16 cellular contexts compared by ENCODE assay signal in genomic region chr2:121049141-121049540, GRCh38.
A peak's percentile ranks its signal among the peaks of the same experiment; 100 is the strongest.
DNase-seq lines count a peak whose midpoint lies in the region; ATAC-seq and TF ChIP-seq lines count a peak whose summit lies in the region.
"Had no signal": no experiment of that assay in that cellular context is flagged by ENCODE, and none has a peak within 500 bp of the region (broad histone marks: within the 10 kb centered on the region; RNA-seq: fewer than 3 reads in every experiment).

No MANE protein-coding gene starts in this region.

- H4K20me1 ChIP-seq in neural progenitor cell (ENCODE audit: low read depth) = no peaks in the 10 kb centered on the region

- H3K4me2 ChIP-seq in neural progenitor cell = no peak overlapping the region
- H3K4me2 ChIP-seq: SK-N-SH had no signal

- H3K79me2 ChIP-seq in neural progenitor cell (ENCODE audit: low read depth) = no peaks in the 10 kb centered on the region

- no peaks in the 10 kb centered on the region for H3F3A ChIP-seq in neural progenitor cell (ENCODE audit: low read depth)

- TF ChIP-seq CTCF in neural progenitor cell (IDR thresholded peaks at IDR 0.05) (no peak), HFFc6 (IDR thresholded peaks at IDR 0.05) (no peak)

- peak overlapping the region; percentile 46 for H3K27ac Mint-ChIP-seq in neural progenitor cell
- no peak overlapping the region for H3K27ac Mint-ChIP-seq in HFFc6
- H3K27ac Mint-ChIP-seq: CD8-positive, alpha-beta T cell had no signal

- no peaks in the 10 kb centered on the region for H3K36me3 ChIP-seq in neural progenitor cell

- no peak overlapping the region for H3K9ac ChIP-seq in neural progenitor cell
- H3K9ac ChIP-seq: SK-N-SH had no signal

- DNase-seq in DMS79 (lab: John Stamatoyannopoulos, UW) (peak; percentile 14), NCI-H2029 (lab: John Stamatoyannopoulos, UW) (peak; percentile 72), RPMI8226 (peak; percentile 86), neural progenitor cell (ENCODE audit: low spot score) (peak; percentile 48), HFFc6 (no peak), GM19238 (ENCODE audit: insufficient read length, low spot score) (no peak)
- DNase-seq in activated naive CD4-positive, alpha-beta T cell treated with Interleukin-2 at 50 U/mL for 16 hours = no peak
- DNase-seq: CD8-positive, alpha-beta T cell; DMS 273 treated with DMSO at 0.1 percent for 48 hours; HCEC 1CT; MV-4-11; NCI-H1436 treated with DMSO at 0.1 percent for 48 hours; NCI-H446 treated with DMSO at 0.1 percent for 48 hours; OCI-M1; SK-N-SH had no signal

- peaks cover 7% of the 10 kb centered on the region for H3K4me1 Mint-ChIP-seq in neural progenitor cell
- H3K4me1 Mint-ChIP-seq in HFFc6 (ENCODE audit: low read depth) = peaks cover 6% of the 10 kb centered on the region

- H3K4me3 Mint-ChIP-seq in neural progenitor cell (no peak overlapping the region), HFFc6 (no peak overlapping the region)
- H3K4me3 Mint-ChIP-seq: CD8-positive, alpha-beta T cell had no signal

- no peak overlapping the region for H2AFZ ChIP-seq in neural progenitor cell (replicated peaks)

- peaks cover 3% of the 10 kb centered on the region for H3K9me3 Mint-ChIP-seq in neural progenitor cell
- peaks cover 8% of the 10 kb centered on the region; the same call in 1 of the 2 replicates for H3K9me3 Mint-ChIP-seq in HFFc6
- H3K9me3 Mint-ChIP-seq: CD8-positive, alpha-beta T cell had no signal

- no peak for ATAC-seq in HG03139 (IDR thresholded peaks at IDR 0.05; ENCODE audit: unreplicated experiment)
- ATAC-seq: CD8-positive, alpha-beta T cell had no signal

- no peaks in the 10 kb centered on the region for H3K36me3 Mint-ChIP-seq in neural progenitor cell
- peaks cover 4% of the 10 kb centered on the region for H3K36me3 Mint-ChIP-seq in HFFc6 (ENCODE audit: low read depth)
- H3K36me3 Mint-ChIP-seq: CD8-positive, alpha-beta T cell had no signal

- no peaks in the 10 kb centered on the region for H3K9me3 ChIP-seq in neural progenitor cell (ENCODE audit: low read depth)
- H3K9me3 ChIP-seq: SK-N-SH had no signal

- H3K4me3 ChIP-seq in neural progenitor cell = no peak overlapping the region

- no peak overlapping the region for H3K27ac ChIP-seq in neural progenitor cell

- H3K4me1 ChIP-seq in neural progenitor cell = no peaks in the 10 kb centered on the region

- H3K27me3 Mint-ChIP-seq in neural progenitor cell (ENCODE audit: insufficient read depth, low read depth) (peaks cover 17% of the 10 kb centered on the region), HFFc6 (ENCODE audit: insufficient read depth) (peaks cover 39% of the 10 kb centered on the region)

- H3K27me3 ChIP-seq in neural progenitor cell = no peaks in the 10 kb centered on the region

Comparison
In these comparisons a context has a peak if more than half of its experiments do, and no peak if none do; other contexts are left out.
1. DNase-seq: peak in DMS79 (single experiment), NCI-H2029 (single experiment), RPMI8226 (single experiment) and neural progenitor cell (single experiment); none in HFFc6 (single experiment), GM19238 (single experiment) and activated naive CD4-positive, alpha-beta T cell treated with Interleukin-2 at 50 U/mL for 16 hours (single experiment).